8 cellular contexts compared by ENCODE assay signal in the genomic region with DNA sequence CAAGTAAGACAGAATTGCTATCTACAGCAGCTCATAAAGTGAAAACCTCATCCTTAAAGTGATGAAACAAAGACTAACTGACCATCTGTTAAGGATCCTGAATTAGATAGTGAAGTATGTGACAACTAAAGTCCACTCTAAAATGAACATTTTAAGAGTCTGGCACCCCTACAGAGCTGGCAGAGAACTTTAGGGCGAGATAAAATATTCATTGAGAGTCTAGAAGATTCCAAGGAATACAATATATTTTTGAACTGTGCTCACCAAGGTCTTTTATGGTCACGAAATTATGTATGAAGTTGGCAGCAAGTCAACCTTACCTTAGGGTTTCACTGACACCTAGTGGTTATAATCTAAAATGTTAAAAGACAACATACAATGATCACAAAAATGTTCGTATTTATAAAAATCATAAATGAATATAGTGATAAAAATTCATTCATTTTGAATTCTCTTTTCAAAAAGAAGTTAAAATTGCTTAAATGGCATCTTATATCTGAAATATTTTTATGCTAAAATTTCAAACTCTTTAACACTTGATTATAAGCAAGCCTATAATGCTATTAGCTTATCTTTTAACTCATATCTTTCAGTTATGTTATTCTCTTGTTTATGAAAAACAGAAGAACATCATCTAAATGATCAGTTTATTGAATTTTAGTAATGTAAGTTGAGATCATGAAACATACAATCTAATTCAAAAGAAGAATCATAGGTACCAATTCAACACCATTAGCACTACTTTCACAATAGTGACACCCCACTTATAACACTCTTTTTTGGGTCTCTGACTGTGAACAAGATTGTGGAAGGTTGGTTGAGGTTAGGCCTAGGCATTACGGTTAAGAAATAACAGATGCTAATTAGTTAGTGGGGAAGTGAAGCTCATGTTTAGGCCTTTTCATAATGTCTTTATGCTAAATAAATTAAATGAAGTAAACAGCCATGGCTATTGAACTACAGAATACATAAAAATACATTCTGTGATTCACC. TPM values are rescaled to one million over a fixed set of nuclear protein-coding genes. Genes with fewer than 3 reads are reported as not detected.
A peak's percentile ranks its signal among the peaks of the same experiment; 100 is the strongest.
DNase-seq lines count a peak whose midpoint lies in the region; ATAC-seq, FAIRE-seq and TF ChIP-seq lines count a peak whose summit lies in the region.

No MANE protein-coding gene starts in this region.

- DNase-seq in H4 (ENCODE audit: low spot score) (peak; percentile 21), NCI-H748 treated with DMSO at 0.1 percent for 48 hours (lab: John Stamatoyannopoulos, UW) (peak; percentile 51), bronchial epithelial cell (ENCODE audit: low read depth) (peak; percentile 67), kidney epithelial cell (ENCODE audit: low read depth) (no peak), tibial artery (no peak)
- DNase-seq in effector CD8-positive, alpha-beta T cell (lab: John Stamatoyannopoulos, UW): no peak

- H3K36me3 ChIP-seq in bronchial epithelial cell (ENCODE audit: control insufficient read depth, insufficient read depth, low read length) (peaks cover 4% of the 10 kb centered on the region), kidney epithelial cell (ENCODE audit: control insufficient read depth, insufficient read depth, low read length) (no peaks in the 10 kb centered on the region), tibial artery (peaks cover 11 to 33% (median 23%) of the 10 kb centered on the region in 3 donors)

- H3K9me3 ChIP-seq in tibial artery: peaks cover 0 to 16% (median 0%) of the 10 kb centered on the region in 3 donors

- intact Hi-C loops in tibial artery (cut with DNase I; ENCODE audit: low total_unique reads): loop anchor here (5.0 kb wide), 1 partner anchor 270 kb away; no protein-coding TSS in a partner anchor

- H3K4me3 ChIP-seq in bronchial epithelial cell (ENCODE audit: low read depth, low read length): no peak overlapping the region
- H3K4me3 ChIP-seq in kidney epithelial cell (ENCODE audit: low read depth, low read length): no peak overlapping the region
- no peak overlapping the region for H3K4me3 ChIP-seq in tibial artery

- 0 out of 2 replicates have a peak, but pooled peaks have one; percentile 23 for TF ChIP-seq CTCF in C4-2B (conservative IDR thresholded peaks at IDR 0.05)
- TF ChIP-seq CTCF in bronchial epithelial cell (IDR thresholded peaks at IDR 0.05; ENCODE audit: insufficient read depth, low read length, severe bottlenecking): peak; percentile 24
- TF ChIP-seq CTCF in kidney epithelial cell (IDR thresholded peaks at IDR 0.05; ENCODE audit: insufficient read depth, low read length, poor library complexity, severe bottlenecking): peak; percentile 21
- peak; percentile 49 to 66 for TF ChIP-seq CTCF in tibial artery (IDR thresholded peaks at IDR 0.05)

- no peaks in the 10 kb centered on the region for H3K4me1 ChIP-seq in tibial artery

- ATAC-seq in GM21576 (IDR thresholded peaks at IDR 0.05; ENCODE audit: unreplicated experiment): no peak

- no peak for FAIRE-seq in bronchial epithelial cell (lab: Jason Lieb, UNC)

- H3K27me3 ChIP-seq in bronchial epithelial cell (ENCODE audit: control insufficient read depth, insufficient read depth, low read length): no peaks in the 10 kb centered on the region
- H3K27me3 ChIP-seq in kidney epithelial cell (ENCODE audit: control insufficient read depth, insufficient read depth, low read length): no peaks in the 10 kb centered on the region
- H3K27me3 ChIP-seq in tibial artery: no peaks in the 10 kb centered on the region

- H3K27ac ChIP-seq in C4-2B: no peak overlapping the region
- H3K27ac ChIP-seq in tibial artery: no peak overlapping the region

RNA-seq across cellular contexts. Expression of a gene that starts 27.5 kb away (rescaled TPM):
- total RNA-seq in H4 (2014; rRNA removed; shearing (Covaris generic)): 1.3 and 2.1 TPM in 2 replicates
- total RNA-seq in bronchial epithelial cell (5.5 and 8.6 TPM in 2 replicates), kidney epithelial cell (7.1 and 8.3 TPM in 2 replicates)

Comparison
In these comparisons a context has a peak if more than half of its experiments do, and no peak if none do; other contexts are left out.
1. DNase-seq: peak in H4 (single experiment), NCI-H748 treated with DMSO at 0.1 percent for 48 hours (single experiment) and bronchial epithelial cell (single experiment); none in kidney epithelial cell (single experiment), tibial artery (0 of 2) and effector CD8-positive, alpha-beta T cell (single experiment).
2. Peak in every context shown above with its lines, with median percentiles within 50 percentile points of each other: CTCF ChIP-seq.